ENCODE assay signal across 9 cellular contexts in genomic region chr3:5250467-5251195, GRCh38.
DNase-seq lines count a peak whose midpoint lies in the region; ATAC-seq and TF ChIP-seq lines count a peak whose summit lies in the region.
"Had no signal": no experiment of that assay in that cellular context is flagged by ENCODE, and none has a peak within 500 bp of the region (broad histone marks: within the 10 kb centered on the region; RNA-seq: fewer than 3 reads in every experiment).

No MANE protein-coding gene starts in this region.

- ATAC-seq in stimulated activated naive CD8-positive, alpha-beta T cell treated with anti-CD3 and anti-CD28 coated beads, Interleukin-15, Interleukin-2, amounts not matched to agents 100 U/mL and 50 U/mL, for 24 hours = no peak

- H3K9me3 Mint-ChIP-seq in nephron progenitor cell = no peaks in the 10 kb centered on the region

- peak overlapping the region; percentile 52 for H3K27ac Mint-ChIP-seq in nephron progenitor cell

- no peak overlapping the region for H3K27ac ChIP-seq in caudate nucleus (ENCODE audit: low read depth, low read length)
- H3K27ac ChIP-seq: testis had no signal

- peaks cover 15% of the 10 kb centered on the region for H3K4me1 Mint-ChIP-seq in nephron progenitor cell

- H3K36me3 Mint-ChIP-seq in nephron progenitor cell (ENCODE audit: low read depth) = no peaks in the 10 kb centered on the region

- DNase-seq in AG10803 (ENCODE audit: low read depth) (peak; percentile 25), M059J (ENCODE audit: low read depth) (peak; percentile 18), dermis microvascular lymphatic vessel endothelial cell (ENCODE audit: low read depth in 2 of 2) (peak; percentile 11 to 22), nephron progenitor cell (no peak), caudate nucleus (lab: John Stamatoyannopoulos, UW) (no peak), NCI-H1436 (lab: John Stamatoyannopoulos, UW) (no peak), hippocampal formation (lab: John Stamatoyannopoulos, UW) (no peak)
- DNase-seq in stimulated activated naive CD8-positive, alpha-beta T cell treated with anti-CD3 and anti-CD28 coated beads, Interleukin-15, Interleukin-2, amounts not matched to agents 100 U/mL and 50 U/mL, for 24 hours = no peak
- DNase-seq: testis had no signal

- no peak for TF ChIP-seq CTCF in AG10803 (conservative IDR thresholded peaks at IDR 0.05; ENCODE audit: low read length)
- TF ChIP-seq CTCF in nephron progenitor cell (IDR thresholded peaks at IDR 0.05) = no peak

- H3K27me3 Mint-ChIP-seq in nephron progenitor cell (ENCODE audit: low read depth, poor library complexity) = no peaks in the 10 kb centered on the region

- H3K4me3 ChIP-seq in AG10803 (ENCODE audit: low read length) = peak overlapping the region; percentile 54

- H3K4me3 Mint-ChIP-seq in nephron progenitor cell = no peak overlapping the region

Comparison
In these comparisons a context has a peak if more than half of its experiments do, and no peak if none do; other contexts are left out.
1. DNase-seq: peak in AG10803 (single experiment), M059J (single experiment) and dermis microvascular lymphatic vessel endothelial cell (2 of 2); none in nephron progenitor cell (single experiment), caudate nucleus (0 of 61), stimulated activated naive CD8-positive, alpha-beta T cell treated with anti-CD3 and anti-CD28 coated beads, Interleukin-15, Interleukin-2, amounts not matched to agents 100 U/mL and 50 U/mL, for 24 hours (single experiment), NCI-H1436 (single experiment) and hippocampal formation (0 of 2).